24 cellular contexts compared by ENCODE assay signal in the genomic region with DNA sequence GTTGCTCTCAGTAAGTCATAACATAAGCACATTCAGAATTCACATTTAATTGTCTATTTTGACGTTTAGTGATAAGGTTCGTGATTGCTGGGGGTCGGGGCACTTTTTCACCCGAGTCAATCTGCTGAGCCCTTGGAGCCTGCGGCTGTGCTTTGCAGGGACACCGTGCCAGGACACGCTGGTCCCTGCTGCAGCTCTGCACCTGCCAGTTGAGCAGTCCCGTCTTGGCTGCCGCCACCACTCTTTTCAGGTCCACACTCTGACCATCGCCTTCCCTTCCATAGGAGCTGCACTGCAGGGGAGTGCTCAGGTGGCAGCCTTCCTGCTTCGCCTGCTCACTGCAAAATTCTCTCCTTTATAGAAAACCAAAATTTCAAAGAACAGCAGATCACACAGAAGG.
"Had no signal": no experiment of that assay in that cellular context is flagged by ENCODE, and none has a peak within 500 bp of the region (broad histone marks: within the 10 kb centered on the region; RNA-seq: fewer than 3 reads in every experiment).

No MANE protein-coding gene starts in this region.

- H3K4me1 Mint-ChIP-seq: neural crest cell had no signal

- H3K27me3 ChIP-seq: cardiac muscle cell, colonic mucosa, esophagus squamous epithelium, gastroesophageal sphincter, right atrium auricular region, spleen, testis, vagina had no signal

- H3K36me3 ChIP-seq: colonic mucosa, prostate gland had no signal

- ATAC-seq: gastroesophageal sphincter, left colon, lower lobe of right lung had no signal

- H3K4me1 ChIP-seq: colonic mucosa, prostate gland, testis had no signal

- H3K27me3 Mint-ChIP-seq: activated B cell treated with CpG ODN at 0.5 μM for 24 hours; activated CD4-positive, alpha-beta memory T cell treated with anti-CD3 and anti-CD28 coated beads for 36 hours; naive B cell; type B pancreatic cell had no signal

- H3K4me3 Mint-ChIP-seq: activated B cell treated with CpG ODN at 0.5 μM for 24 hours; activated CD4-positive, alpha-beta memory T cell treated with anti-CD3 and anti-CD28 coated beads for 36 hours; endodermal cell; naive B cell; neural crest cell; type B pancreatic cell had no signal

- H3K9me3 ChIP-seq: colonic mucosa, esophagus squamous epithelium, gastroesophageal sphincter, lower lobe of right lung, prostate gland, right atrium auricular region, spleen, testis, vagina had no signal

- H3K9me3 Mint-ChIP-seq: activated B cell treated with CpG ODN at 0.5 μM for 24 hours; activated CD4-positive, alpha-beta memory T cell treated with anti-CD3 and anti-CD28 coated beads for 36 hours; endodermal cell; naive B cell; neural crest cell; type B pancreatic cell had no signal

- H3K27ac ChIP-seq: cardiac muscle cell, colonic mucosa, esophagus squamous epithelium, gastroesophageal sphincter, lower lobe of right lung, prostate gland, right atrium auricular region, spleen, testis, vagina had no signal

- H3K4me3 ChIP-seq: cardiac muscle cell, colonic mucosa, esophagus squamous epithelium, gastroesophageal sphincter, lower lobe of right lung, prostate gland, right atrium auricular region, spleen, testis, vagina had no signal

- DNase-seq: activated B cell treated with CpG ODN at 0.5 μM for 24 hours; activated CD4-positive, alpha-beta memory T cell treated with anti-CD3 and anti-CD28 coated beads for 36 hours; activated CD4-positive, alpha-beta T cell treated with anti-CD3 and anti-CD28 coated beads for 48 hours; activated gamma-delta T cell treated with Interleukin-2 at 50 U/mL for 16 hours; colonic mucosa; endodermal cell; esophagus squamous epithelium; head of caudate nucleus; islet precursor cell; left colon; lower lobe of right lung; naive B cell; spleen; stimulated activated CD4-positive, alpha-beta T cell treated with anti-CD3 and anti-CD28 coated beads, Interleukin-4, amount 100 ng/mL, for 1 hour; stimulated activated naive CD4-positive, alpha-beta T cell; T1000; testis had no signal

- H3K27ac Mint-ChIP-seq: activated B cell treated with CpG ODN at 0.5 μM for 24 hours; activated CD4-positive, alpha-beta memory T cell treated with anti-CD3 and anti-CD28 coated beads for 36 hours; endodermal cell; type B pancreatic cell had no signal
